In the genomic region with DNA sequence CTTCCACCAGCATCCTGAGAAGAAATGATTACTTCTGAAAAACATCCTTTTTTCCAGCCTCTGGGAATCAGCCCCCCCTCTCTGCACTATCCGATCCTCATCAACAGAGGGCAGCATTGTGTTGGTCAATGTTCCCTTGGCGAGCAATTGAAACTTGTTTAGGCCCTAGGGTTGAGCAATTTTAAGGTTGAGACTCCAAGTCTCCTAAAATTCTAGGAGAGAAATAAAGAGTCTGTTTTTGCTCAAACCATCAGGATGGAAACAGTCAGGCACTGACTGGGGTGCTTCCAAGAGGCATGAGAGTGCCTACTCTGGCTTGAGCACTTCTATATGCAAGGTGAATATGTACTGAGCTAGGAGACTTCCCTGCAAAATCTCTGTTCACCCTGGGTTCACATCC, we compare ENCODE assay signal across 8 cellular contexts. TPM values are rescaled to one million over a fixed set of nuclear protein-coding genes. Genes with fewer than 3 reads are reported as not detected.
A peak's percentile ranks its signal among the peaks of the same experiment; 100 is the strongest.
DNase-seq lines count a peak whose midpoint lies in the region; ATAC-seq and TF ChIP-seq lines count a peak whose summit lies in the region.

No MANE protein-coding gene starts in this region.

- no peaks in the 10 kb centered on the region for H3K9me3 ChIP-seq in heart right ventricle

- H3K4me3 ChIP-seq in heart right ventricle: no peak overlapping the region

- POLR2A ChIA-PET in activated naive CD8-positive, alpha-beta T cell treated with anti-CD3 and anti-CD28 coated beads, Interleukin-2, amount 10 ng/mL, durations not matched to agents 7 days and 5 days (lab: Charles Lee): interaction anchor here (0.5 to 4.7 kb wide), 16 partner anchors 11 to 111 kb away, joined by 3 to 68 read pairs (median 8); a partner anchor contains a TSS

- peaks cover 0 to 36% (median 0%) of the 10 kb centered on the region in 9 donors for H3K4me1 ChIP-seq in heart right ventricle

- TF ChIP-seq CTCF in C4-2B (conservative IDR thresholded peaks at IDR 0.05) (peak; percentile 89), heart right ventricle (IDR thresholded peaks at IDR 0.05) (peak; percentile 47 to 91 (median 83))

- peak; percentile 52 for DNase-seq in NCI-H2029 treated with DMSO at 0.1 percent for 48 hours (lab: John Stamatoyannopoulos, UW)
- DNase-seq in activated naive CD8-positive, alpha-beta T cell treated with anti-CD3 and anti-CD28 coated beads, Interleukin-2, amount 10 ng/mL, durations not matched to agents 7 days and 5 days: no peak
- peak in 1 of 2 donors; percentile 43 for DNase-seq in heart right ventricle
- DNase-seq in retina: peak; percentile 69
- DNase-seq in SHP77 treated with DMSO at 0.1 percent for 48 hours (lab: John Stamatoyannopoulos, UW): no peak

- peak overlapping the region; percentile 88 for H3K27ac Mint-ChIP-seq in activated naive CD8-positive, alpha-beta T cell treated with anti-CD3 and anti-CD28 coated beads, Interleukin-2, amount 10 ng/mL, durations not matched to agents 7 days and 5 days

- intact Hi-C loops in heart right ventricle (cut with DNase I): loop anchor here in 7 of 10 donors (1.0 to 5.0 kb wide), 3 partner anchors 54 to 59 kb away; no protein-coding TSS in a partner anchor

- H3K4me3 Mint-ChIP-seq in activated naive CD8-positive, alpha-beta T cell treated with anti-CD3 and anti-CD28 coated beads, Interleukin-2, amount 10 ng/mL, durations not matched to agents 7 days and 5 days: peak overlapping the region; percentile 60

- no peaks in the 10 kb centered on the region for H3K36me3 ChIP-seq in heart right ventricle

- ATAC-seq in GM18499 (IDR thresholded peaks at IDR 0.05; ENCODE audit: insufficient read depth, unreplicated experiment): peak; percentile 30
- peak; percentile 38 for ATAC-seq in HG02852 (IDR thresholded peaks at IDR 0.05; ENCODE audit: unreplicated experiment)
- ATAC-seq in activated naive CD8-positive, alpha-beta T cell treated with anti-CD3 and anti-CD28 coated beads, Interleukin-2, amount 10 ng/mL, durations not matched to agents 7 days and 5 days (ENCODE audit: low read depth): no peak
- peak in 7 of 8 donors; percentile 66 to 90 (median 84) for ATAC-seq in heart right ventricle

- no peaks in the 10 kb centered on the region for H3K27me3 ChIP-seq in heart right ventricle

- H3K9me3 Mint-ChIP-seq in activated naive CD8-positive, alpha-beta T cell treated with anti-CD3 and anti-CD28 coated beads, Interleukin-2, amount 10 ng/mL, durations not matched to agents 7 days and 5 days: no peaks in the 10 kb centered on the region

- no peaks in the 10 kb centered on the region for H3K27me3 Mint-ChIP-seq in activated naive CD8-positive, alpha-beta T cell treated with anti-CD3 and anti-CD28 coated beads, Interleukin-2, amount 10 ng/mL, durations not matched to agents 7 days and 5 days

- H3K36me3 Mint-ChIP-seq in activated naive CD8-positive, alpha-beta T cell treated with anti-CD3 and anti-CD28 coated beads, Interleukin-2, amount 10 ng/mL, durations not matched to agents 7 days and 5 days: peaks cover 78% of the 10 kb centered on the region

- H3K4me1 Mint-ChIP-seq in activated naive CD8-positive, alpha-beta T cell treated with anti-CD3 and anti-CD28 coated beads, Interleukin-2, amount 10 ng/mL, durations not matched to agents 7 days and 5 days: peaks cover 87% of the 10 kb centered on the region

- WGBS in heart right ventricle, 2 donors: 3 to 4% methylated on average over 2 of the region's 2 CpGs

- no peak overlapping the region for H3K27ac ChIP-seq in C4-2B
- peak overlapping the region in 1 of 10 donors; percentile 63 for H3K27ac ChIP-seq in heart right ventricle

RNA-seq across cellular contexts. Expression of a gene that starts 12.4 kb away (rescaled TPM):
- 100 to 1,000 TPM; 458 to 480 TPM for total RNA-seq in activated naive CD8-positive, alpha-beta T cell treated with anti-CD3 and anti-CD28 coated beads, Interleukin-2, amount 10 ng/mL, durations not matched to agents 7 days and 5 days
- total RNA-seq in heart right ventricle: 10 to 100 TPM; 20.3 to 50.8 (median 34.4) TPM
- 10 to 100 TPM; 23.5 to 28.5 TPM for polyA plus RNA-seq in heart right ventricle

Comparison
In these comparisons a context has a peak if more than half of its experiments do, and no peak if none do; other contexts are left out.
1. DNase-seq: peak in NCI-H2029 treated with DMSO at 0.1 percent for 48 hours (single experiment) and retina (single experiment); none in activated naive CD8-positive, alpha-beta T cell treated with anti-CD3 and anti-CD28 coated beads, Interleukin-2, amount 10 ng/mL, durations not matched to agents 7 days and 5 days (single experiment) and SHP77 treated with DMSO at 0.1 percent for 48 hours (single experiment).
2. RNA of a gene that starts 12.4 kb away (total RNA-seq): 458 to 480 TPM in activated naive CD8-positive, alpha-beta T cell treated with anti-CD3 and anti-CD28 coated beads, Interleukin-2, amount 10 ng/mL, durations not matched to agents 7 days and 5 days; 20.3 to 50.8 TPM in heart right ventricle; every median in the first group is over 4 times any median in the second.